1 cellular context compared by ENCODE assay signal in the genomic region with DNA sequence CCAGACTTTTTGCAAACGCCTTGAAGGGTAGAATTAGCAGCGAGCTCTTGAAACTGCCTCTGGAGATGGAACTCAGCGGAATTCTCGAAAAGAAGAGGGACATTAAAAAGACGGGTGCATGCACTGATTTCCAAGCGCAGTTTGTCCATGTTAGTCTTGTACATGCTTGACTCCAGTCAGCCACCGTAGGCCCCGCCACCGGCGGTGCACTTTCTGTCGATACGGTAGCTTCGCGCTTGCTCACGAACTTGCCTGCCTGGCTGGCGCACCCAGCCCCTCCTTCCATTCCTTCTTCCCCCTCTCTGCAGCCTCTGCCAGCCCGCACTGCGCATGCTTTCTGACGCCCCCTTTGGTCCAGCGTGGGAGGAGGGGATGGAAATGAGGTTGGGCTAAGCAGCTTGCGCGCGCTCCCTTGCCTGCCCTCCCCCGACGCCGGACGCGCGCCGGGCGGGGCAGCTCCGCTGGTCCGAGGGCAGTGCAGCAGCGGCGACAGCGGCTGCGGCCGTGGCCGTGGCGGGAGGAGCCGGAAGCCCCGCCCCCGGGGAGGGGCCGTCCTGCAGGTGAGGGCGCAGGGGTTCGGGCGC.
TF ChIP-seq lines count a peak whose summit lies in the region.

A gene with protein sequence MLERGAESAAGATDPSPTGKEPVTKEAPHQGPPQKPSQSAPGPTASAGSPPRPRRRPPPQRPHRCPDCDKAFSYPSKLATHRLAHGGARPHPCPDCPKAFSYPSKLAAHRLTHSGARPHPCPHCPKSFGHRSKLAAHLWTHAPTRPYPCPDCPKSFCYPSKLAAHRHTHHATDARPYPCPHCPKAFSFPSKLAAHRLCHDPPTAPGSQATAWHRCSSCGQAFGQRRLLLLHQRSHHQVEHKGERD (plus strand): TSS at position 227 of the 584 bp plus-strand sequence. CDS start 1,235 bp downstream, outside the sequence.

TF ChIP-seq in K562, 482 proteins besides CTCF, POLR2A, EP300 and RAD21 (continued from another document and continues in another):
- TF ChIP-seq, protein P1, sequence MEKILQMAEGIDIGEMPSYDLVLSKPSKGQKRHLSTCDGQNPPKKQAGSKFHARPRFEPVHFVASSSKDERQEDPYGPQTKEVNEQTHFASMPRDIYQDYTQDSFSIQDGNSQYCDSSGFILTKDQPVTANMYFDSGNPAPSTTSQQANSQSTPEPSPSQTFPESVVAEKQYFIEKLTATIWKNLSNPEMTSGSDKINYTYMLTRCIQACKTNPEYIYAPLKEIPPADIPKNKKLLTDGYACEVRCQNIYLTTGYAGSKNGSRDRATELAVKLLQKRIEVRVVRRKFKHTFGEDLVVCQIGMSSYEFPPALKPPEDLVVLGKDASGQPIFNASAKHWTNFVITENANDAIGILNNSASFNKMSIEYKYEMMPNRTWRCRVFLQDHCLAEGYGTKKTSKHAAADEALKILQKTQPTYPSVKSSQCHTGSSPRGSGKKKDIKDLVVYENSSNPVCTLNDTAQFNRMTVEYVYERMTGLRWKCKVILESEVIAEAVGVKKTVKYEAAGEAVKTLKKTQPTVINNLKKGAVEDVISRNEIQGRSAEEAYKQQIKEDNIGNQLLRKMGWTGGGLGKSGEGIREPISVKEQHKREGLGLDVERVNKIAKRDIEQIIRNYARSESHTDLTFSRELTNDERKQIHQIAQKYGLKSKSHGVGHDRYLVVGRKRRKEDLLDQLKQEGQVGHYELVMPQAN (IDR thresholded peaks at IDR 0.05; ENCODE audit: borderline replicate concordance), result peak; percentile 14; the same call in 1 of the 2 replicates
- no peak for TF ChIP-seq HDAC3 (IDR thresholded peaks at IDR 0.05; ENCODE audit: borderline replicate concordance, partially characterized antibody)
- TF ChIP-seq, protein P2, sequence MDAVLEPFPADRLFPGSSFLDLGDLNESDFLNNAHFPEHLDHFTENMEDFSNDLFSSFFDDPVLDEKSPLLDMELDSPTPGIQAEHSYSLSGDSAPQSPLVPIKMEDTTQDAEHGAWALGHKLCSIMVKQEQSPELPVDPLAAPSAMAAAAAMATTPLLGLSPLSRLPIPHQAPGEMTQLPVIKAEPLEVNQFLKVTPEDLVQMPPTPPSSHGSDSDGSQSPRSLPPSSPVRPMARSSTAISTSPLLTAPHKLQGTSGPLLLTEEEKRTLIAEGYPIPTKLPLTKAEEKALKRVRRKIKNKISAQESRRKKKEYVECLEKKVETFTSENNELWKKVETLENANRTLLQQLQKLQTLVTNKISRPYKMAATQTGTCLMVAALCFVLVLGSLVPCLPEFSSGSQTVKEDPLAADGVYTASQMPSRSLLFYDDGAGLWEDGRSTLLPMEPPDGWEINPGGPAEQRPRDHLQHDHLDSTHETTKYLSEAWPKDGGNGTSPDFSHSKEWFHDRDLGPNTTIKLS (IDR thresholded peaks at IDR 0.05; ENCODE audit: borderline replicate concordance, low read depth), result 0 out of 2 replicates have a peak, but pooled peaks have one; percentile 37
- TF ChIP-seq ARID1B (IDR thresholded peaks at IDR 0.05), result 0 out of 2 replicates have a peak, but pooled peaks have one; percentile 24
- peak in 1 of 2 experiments; percentile 38; a peak in 1 of 4 replicates for TF ChIP-seq KDM4B (IDR thresholded peaks at IDR 0.05; ENCODE audit: borderline replicate concordance in 2 of 2, low read depth in 1 of 2)
- TF ChIP-seq JUN (IDR thresholded peaks at IDR 0.05; ENCODE audit: borderline replicate concordance, low read depth, low read length), result no peak
- TF ChIP-seq JUN (CRISPR knock-in tag; IDR thresholded peaks at IDR 0.05; ENCODE audit: borderline replicate concordance), result no peak; the same call in 1 of the 2 replicates
- peak; percentile 31; the same call in 1 of the 2 replicates for TF ChIP-seq DPF2 (IDR thresholded peaks at IDR 0.05)
- TF ChIP-seq, protein P3, sequence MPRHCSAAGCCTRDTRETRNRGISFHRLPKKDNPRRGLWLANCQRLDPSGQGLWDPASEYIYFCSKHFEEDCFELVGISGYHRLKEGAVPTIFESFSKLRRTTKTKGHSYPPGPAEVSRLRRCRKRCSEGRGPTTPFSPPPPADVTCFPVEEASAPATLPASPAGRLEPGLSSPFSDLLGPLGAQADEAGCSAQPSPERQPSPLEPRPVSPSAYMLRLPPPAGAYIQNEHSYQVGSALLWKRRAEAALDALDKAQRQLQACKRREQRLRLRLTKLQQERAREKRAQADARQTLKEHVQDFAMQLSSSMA (CRISPR knock-in tag; IDR thresholded peaks at IDR 0.05), result no peak
- TF ChIP-seq SMAD1 (IDR thresholded peaks at IDR 0.05; ENCODE audit: low read depth, low read length, partially characterized antibody), result no peak
- TF ChIP-seq, protein P4, sequence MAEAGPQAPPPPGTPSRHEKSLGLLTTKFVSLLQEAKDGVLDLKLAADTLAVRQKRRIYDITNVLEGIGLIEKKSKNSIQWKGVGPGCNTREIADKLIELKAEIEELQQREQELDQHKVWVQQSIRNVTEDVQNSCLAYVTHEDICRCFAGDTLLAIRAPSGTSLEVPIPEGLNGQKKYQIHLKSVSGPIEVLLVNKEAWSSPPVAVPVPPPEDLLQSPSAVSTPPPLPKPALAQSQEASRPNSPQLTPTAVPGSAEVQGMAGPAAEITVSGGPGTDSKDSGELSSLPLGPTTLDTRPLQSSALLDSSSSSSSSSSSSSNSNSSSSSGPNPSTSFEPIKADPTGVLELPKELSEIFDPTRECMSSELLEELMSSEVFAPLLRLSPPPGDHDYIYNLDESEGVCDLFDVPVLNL (CRISPR knock-in tag; IDR thresholded peaks at IDR 0.05; ENCODE audit: low read depth), result no peak
- peak; percentile 58 for TF ChIP-seq POU5F1 (IDR thresholded peaks at IDR 0.05; ENCODE audit: borderline replicate concordance, low read depth, low read length, partially characterized antibody)
- TF ChIP-seq SMARCC2 (IDR thresholded peaks at IDR 0.05; ENCODE audit: low read depth), result no peak
- TF ChIP-seq CCNT2 (IDR thresholded peaks at IDR 0.05; ENCODE audit: borderline replicate concordance, extremely low read depth, insufficient read length, low read depth, low read length), result peak; percentile 89
- peak; percentile 51 for TF ChIP-seq SUPT5H (IDR thresholded peaks at IDR 0.05)
- peak; percentile 46; the same call in 1 of the 2 replicates for TF ChIP-seq SOX6 (IDR thresholded peaks at IDR 0.05)
- TF ChIP-seq RCOR1 (IDR thresholded peaks at IDR 0.05; ENCODE audit: borderline replicate concordance in 1 of 2, low read depth in 2 of 2, low read length in 2 of 2), result peak in 1 of 2 experiments; percentile 56; a peak in 2 of 4 replicates
- TF ChIP-seq CXXC5 (CRISPR knock-in tag; IDR thresholded peaks at IDR 0.05), result peak; percentile 83
- no peak for TF ChIP-seq ZNF146 (CRISPR knock-in tag; IDR thresholded peaks at IDR 0.05; ENCODE audit: unreplicated experiment)
- TF ChIP-seq ZNF316 (IDR thresholded peaks at IDR 0.05), result peak; percentile 78
- TF ChIP-seq HDGF (IDR thresholded peaks at IDR 0.05), result no peak
- TF ChIP-seq POLR2B (IDR thresholded peaks at IDR 0.05; ENCODE audit: low read depth, partially characterized antibody), result peak; percentile 46
- 0 out of 2 replicates have a peak, but pooled peaks have one; percentile 53 for TF ChIP-seq RUNX1 (IDR thresholded peaks at IDR 0.05; ENCODE audit: low read depth)
- TF ChIP-seq, protein P5, sequence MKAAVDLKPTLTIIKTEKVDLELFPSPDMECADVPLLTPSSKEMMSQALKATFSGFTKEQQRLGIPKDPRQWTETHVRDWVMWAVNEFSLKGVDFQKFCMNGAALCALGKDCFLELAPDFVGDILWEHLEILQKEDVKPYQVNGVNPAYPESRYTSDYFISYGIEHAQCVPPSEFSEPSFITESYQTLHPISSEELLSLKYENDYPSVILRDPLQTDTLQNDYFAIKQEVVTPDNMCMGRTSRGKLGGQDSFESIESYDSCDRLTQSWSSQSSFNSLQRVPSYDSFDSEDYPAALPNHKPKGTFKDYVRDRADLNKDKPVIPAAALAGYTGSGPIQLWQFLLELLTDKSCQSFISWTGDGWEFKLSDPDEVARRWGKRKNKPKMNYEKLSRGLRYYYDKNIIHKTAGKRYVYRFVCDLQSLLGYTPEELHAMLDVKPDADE (conservative IDR thresholded peaks at IDR 0.05; ENCODE audit: control insufficient read depth, low read depth, low read length), result 0 out of 2 replicates have a peak, but pooled peaks have one; percentile 20
- TF ChIP-seq, protein P6, sequence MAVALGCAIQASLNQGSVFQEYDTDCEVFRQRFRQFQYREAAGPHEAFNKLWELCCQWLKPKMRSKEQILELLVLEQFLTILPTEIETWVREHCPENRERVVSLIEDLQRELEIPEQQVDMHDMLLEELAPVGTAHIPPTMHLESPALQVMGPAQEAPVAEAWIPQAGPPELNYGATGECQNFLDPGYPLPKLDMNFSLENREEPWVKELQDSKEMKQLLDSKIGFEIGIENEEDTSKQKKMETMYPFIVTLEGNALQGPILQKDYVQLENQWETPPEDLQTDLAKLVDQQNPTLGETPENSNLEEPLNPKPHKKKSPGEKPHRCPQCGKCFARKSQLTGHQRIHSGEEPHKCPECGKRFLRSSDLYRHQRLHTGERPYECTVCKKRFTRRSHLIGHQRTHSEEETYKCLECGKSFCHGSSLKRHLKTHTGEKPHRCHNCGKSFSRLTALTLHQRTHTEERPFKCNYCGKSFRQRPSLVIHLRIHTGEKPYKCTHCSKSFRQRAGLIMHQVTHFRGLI (CRISPR knock-in tag; IDR thresholded peaks at IDR 0.05), result no peak
- TF ChIP-seq BRD9 (IDR thresholded peaks at IDR 0.05; ENCODE audit: low read depth, partially characterized antibody), result no peak
- peak; percentile 45 for TF ChIP-seq NEUROD1 (IDR thresholded peaks at IDR 0.05; ENCODE audit: borderline replicate concordance, low read depth, low read length, partially characterized antibody)
- peak in 1 of 2 experiments; percentile 66; a peak in 1 of 4 replicates for TF ChIP-seq HDAC1 (IDR thresholded peaks at IDR 0.05)
- TF ChIP-seq, protein P7, sequence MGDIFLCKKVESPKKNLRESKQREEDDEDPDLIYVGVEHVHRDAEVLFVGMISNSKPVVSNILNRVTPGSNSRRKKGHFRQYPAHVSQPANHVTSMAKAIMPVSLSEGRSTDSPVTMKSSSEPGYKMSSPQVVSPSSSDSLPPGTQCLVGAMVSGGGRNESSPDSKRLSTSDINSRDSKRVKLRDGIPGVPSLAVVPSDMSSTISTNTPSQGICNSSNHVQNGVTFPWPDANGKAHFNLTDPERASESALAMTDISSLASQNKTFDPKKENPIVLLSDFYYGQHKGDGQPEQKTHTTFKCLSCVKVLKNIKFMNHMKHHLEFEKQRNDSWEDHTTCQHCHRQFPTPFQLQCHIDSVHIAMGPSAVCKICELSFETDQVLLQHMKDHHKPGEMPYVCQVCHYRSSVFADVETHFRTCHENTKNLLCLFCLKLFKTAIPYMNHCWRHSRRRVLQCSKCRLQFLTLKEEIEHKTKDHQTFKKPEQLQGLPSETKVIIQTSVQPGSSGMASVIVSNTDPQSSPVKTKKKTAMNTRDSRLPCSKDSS (IDR thresholded peaks at IDR 0.05; ENCODE audit: low read depth, partially characterized antibody), result no peak
- TF ChIP-seq SRF (CRISPR knock-in tag; IDR thresholded peaks at IDR 0.05), result 0 out of 4 replicates have a peak, but pooled peaks of 1 of the 2 experiments have one; percentile 41
- TF ChIP-seq, protein P8, sequence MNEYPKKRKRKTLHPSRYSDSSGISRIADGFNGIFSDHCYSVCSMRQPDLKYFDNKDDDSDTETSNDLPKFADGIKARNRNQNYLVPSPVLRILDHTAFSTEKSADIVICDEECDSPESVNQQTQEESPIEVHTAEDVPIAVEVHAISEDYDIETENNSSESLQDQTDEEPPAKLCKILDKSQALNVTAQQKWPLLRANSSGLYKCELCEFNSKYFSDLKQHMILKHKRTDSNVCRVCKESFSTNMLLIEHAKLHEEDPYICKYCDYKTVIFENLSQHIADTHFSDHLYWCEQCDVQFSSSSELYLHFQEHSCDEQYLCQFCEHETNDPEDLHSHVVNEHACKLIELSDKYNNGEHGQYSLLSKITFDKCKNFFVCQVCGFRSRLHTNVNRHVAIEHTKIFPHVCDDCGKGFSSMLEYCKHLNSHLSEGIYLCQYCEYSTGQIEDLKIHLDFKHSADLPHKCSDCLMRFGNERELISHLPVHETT (CRISPR knock-in tag; conservative IDR thresholded peaks at IDR 0.05 in 1 of 2, IDR thresholded peaks at IDR 0.05 in 1 of 2), result peak in 1 of 2 experiments; percentile 76; a peak in 2 of 4 replicates
- peak; percentile 74 for TF ChIP-seq HMGN3 (IDR thresholded peaks at IDR 0.05; ENCODE audit: borderline replicate concordance, extremely low read depth, insufficient read length, low read depth, low read length)
- TF ChIP-seq, protein P9, sequence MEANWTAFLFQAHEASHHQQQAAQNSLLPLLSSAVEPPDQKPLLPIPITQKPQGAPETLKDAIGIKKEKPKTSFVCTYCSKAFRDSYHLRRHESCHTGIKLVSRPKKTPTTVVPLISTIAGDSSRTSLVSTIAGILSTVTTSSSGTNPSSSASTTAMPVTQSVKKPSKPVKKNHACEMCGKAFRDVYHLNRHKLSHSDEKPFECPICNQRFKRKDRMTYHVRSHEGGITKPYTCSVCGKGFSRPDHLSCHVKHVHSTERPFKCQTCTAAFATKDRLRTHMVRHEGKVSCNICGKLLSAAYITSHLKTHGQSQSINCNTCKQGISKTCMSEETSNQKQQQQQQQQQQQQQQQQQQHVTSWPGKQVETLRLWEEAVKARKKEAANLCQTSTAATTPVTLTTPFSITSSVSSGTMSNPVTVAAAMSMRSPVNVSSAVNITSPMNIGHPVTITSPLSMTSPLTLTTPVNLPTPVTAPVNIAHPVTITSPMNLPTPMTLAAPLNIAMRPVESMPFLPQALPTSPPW (CRISPR knock-in tag; IDR thresholded peaks at IDR 0.05), result peak; percentile 85
- TF ChIP-seq ZNF41 (CRISPR knock-in tag; conservative IDR thresholded peaks at IDR 0.05), result no peak
- TF ChIP-seq, protein P10, sequence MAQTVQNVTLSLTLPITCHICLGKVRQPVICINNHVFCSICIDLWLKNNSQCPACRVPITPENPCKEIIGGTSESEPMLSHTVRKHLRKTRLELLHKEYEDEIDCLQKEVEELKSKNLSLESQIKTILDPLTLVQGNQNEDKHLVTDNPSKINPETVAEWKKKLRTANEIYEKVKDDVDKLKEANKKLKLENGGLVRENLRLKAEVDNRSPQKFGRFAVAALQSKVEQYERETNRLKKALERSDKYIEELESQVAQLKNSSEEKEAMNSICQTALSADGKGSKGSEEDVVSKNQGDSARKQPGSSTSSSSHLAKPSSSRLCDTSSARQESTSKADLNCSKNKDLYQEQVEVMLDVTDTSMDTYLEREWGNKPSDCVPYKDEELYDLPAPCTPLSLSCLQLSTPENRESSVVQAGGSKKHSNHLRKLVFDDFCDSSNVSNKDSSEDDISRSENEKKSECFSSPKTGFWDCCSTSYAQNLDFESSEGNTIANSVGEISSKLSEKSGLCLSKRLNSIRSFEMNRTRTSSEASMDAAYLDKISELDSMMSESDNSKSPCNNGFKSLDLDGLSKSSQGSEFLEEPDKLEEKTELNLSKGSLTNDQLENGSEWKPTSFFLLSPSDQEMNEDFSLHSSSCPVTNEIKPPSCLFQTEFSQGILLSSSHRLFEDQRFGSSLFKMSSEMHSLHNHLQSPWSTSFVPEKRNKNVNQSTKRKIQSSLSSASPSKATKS (CRISPR knock-in tag; IDR thresholded peaks at IDR 0.05), result no peak
- TF ChIP-seq RB1 (IDR thresholded peaks at IDR 0.05; ENCODE audit: low read depth), result peak; percentile 90
- TF ChIP-seq ATF1 (CRISPR knock-in tag; IDR thresholded peaks at IDR 0.05), result no peak
- peak; percentile 61 for TF ChIP-seq ATF1 (tag; IDR thresholded peaks at IDR 0.05)
- no peak for TF ChIP-seq ZNF23 (CRISPR knock-in tag; IDR thresholded peaks at IDR 0.05)
- TF ChIP-seq HCFC1 (IDR thresholded peaks at IDR 0.05; ENCODE audit: low read depth, low read length), result peak; percentile 12; the same call in 1 of the 2 replicates
